ENCODE assay signal across 9 cellular contexts in genomic region chr13:31965361-31966066, GRCh38.
DNase-seq lines count a peak whose midpoint lies in the region; ATAC-seq and TF ChIP-seq lines count a peak whose summit lies in the region.
"Had no signal": no experiment of that assay in that cellular context is flagged by ENCODE, and none has a peak within 500 bp of the region (broad histone marks: within the 10 kb centered on the region; RNA-seq: fewer than 3 reads in every experiment).

No MANE protein-coding gene starts in this region.

- no peak for TF ChIP-seq CTCF in Peyer's patch (IDR thresholded peaks at IDR 0.05)

- TF ChIP-seq POLR2A in Peyer's patch (IDR thresholded peaks at IDR 0.05), result no peak

- H3K4me3 ChIP-seq in Peyer's patch (no peak overlapping the region), HAP-1 (no peak overlapping the region)

- H3K27me3 ChIP-seq in Peyer's patch (no peaks in the 10 kb centered on the region), HAP-1 (ENCODE audit: low read depth) (no peaks in the 10 kb centered on the region)

- H3K9me3 ChIP-seq in Peyer's patch (no peaks in the 10 kb centered on the region), HAP-1 (peaks cover 4% of the 10 kb centered on the region; the same call in 1 of the 2 replicates)

- H3K36me3 ChIP-seq in Peyer's patch, result no peaks in the 10 kb centered on the region
- no peaks in the 10 kb centered on the region for H3K36me3 ChIP-seq in HAP-1 (replicated peaks)

- H3K4me1 ChIP-seq in Peyer's patch (peaks cover 0 to 12% (median 0%) of the 10 kb centered on the region in 4 donors), HAP-1 (no peaks in the 10 kb centered on the region)

- ATAC-seq in GM19452 (IDR thresholded peaks at IDR 0.05; ENCODE audit: unreplicated experiment) (peak; percentile 85), HG03432 (IDR thresholded peaks at IDR 0.05; ENCODE audit: unreplicated experiment) (peak; percentile 93)

- DNase-seq in ACHN (peak; percentile 74), fibroblast of gingiva (ENCODE audit: low read depth) (peak; percentile 56), NCI-H1930 (lab: John Stamatoyannopoulos, UW) (no peak), Peyer's patch (no peak), NK-92 (lab: John Stamatoyannopoulos, UW; ENCODE audit: unreplicated experiment) (no peak), HAP-1 (ENCODE audit: low spot score in 2 of 2) (no peak)

- no peak overlapping the region for H3K27ac ChIP-seq in Peyer's patch
- H3K27ac ChIP-seq: C4-2B had no signal

- in situ Hi-C loops in ACHN (cut with HindIII; ENCODE audit: low pct_ligation_motif_present, low pct_unique_long_range_greater_than_20kb, low sequenced_read_pairs) (no loop called here), HAP-1 (cut with MboI; ENCODE audit: low sequenced_read_pairs) (no loop called here)

Comparison
In these comparisons a context has a peak if more than half of its experiments do, and no peak if none do; other contexts are left out.
1. DNase-seq: peak in ACHN (single experiment) and fibroblast of gingiva (single experiment); none in NCI-H1930 (0 of 2), Peyer's patch (0 of 3), NK-92 (single experiment) and HAP-1 (0 of 2).